ENCODE assay signal across 1 cellular context in the genomic region with DNA sequence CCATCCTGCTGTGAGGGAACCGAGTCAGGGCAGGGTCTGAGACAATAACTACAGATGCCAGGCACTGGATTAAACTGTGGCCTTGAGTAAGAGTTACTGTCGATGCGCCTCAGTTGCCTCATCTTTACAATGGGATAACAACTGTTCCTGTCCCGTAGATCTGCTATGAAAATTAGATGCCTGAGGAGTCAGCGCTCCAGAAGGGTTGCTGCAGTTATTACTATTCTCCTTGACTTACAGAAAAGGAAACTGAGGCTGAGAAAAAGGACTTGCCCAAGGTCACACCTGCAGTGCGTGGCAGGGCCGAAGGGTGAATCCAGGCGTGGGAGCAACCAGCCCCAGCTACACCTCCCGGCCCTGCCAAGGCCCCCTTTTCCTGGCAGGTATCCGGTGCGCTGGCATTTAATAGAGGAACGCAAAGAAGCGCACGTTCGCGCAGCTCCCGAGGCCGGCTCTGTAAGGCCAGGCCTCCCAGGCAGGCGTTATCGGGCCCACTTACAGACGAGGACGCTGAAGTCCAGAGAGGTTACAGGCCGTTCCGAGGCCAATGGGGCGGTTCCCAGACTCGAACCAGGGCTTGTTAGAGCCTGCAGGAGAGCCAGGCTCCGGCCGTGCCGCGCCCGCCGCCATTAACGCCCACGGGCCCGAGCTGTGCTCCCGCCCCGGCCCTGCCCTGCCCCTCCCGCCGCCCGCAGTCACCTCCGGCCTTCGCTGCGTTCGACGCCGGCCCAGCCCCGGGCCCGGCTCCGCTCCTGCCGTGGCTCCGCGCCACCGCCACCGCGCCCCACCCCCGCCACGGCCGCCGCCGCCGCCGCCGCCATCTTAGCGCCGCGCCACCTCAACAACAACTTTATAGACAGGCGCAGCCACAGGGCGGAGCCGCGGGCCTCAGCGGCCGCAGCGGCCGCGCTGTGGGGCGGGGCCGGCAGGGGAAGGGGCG.
TF ChIP-seq lines count a peak whose summit lies in the region.

TSS of gene C11orf68 (minus strand) at position 852 of the 940 bp plus-strand sequence. CDS start at position 821, 31 bp downstream.

TF ChIP-seq in K562, 482 proteins besides CTCF, POLR2A, EP300 and RAD21 (continued from another document and continues in another):
- TF ChIP-seq RERE (CRISPR knock-in tag; IDR thresholded peaks at IDR 0.05; ENCODE audit: borderline replicate concordance), result no peak
- TF ChIP-seq ZNF23 (CRISPR knock-in tag; IDR thresholded peaks at IDR 0.05), result no peak
- 0 out of 2 replicates have a peak, but pooled peaks have one; percentile 34 for TF ChIP-seq HBP1 (CRISPR knock-in tag; IDR thresholded peaks at IDR 0.05)
- 0 out of 2 replicates have a peak, but pooled peaks have one; percentile 20 for TF ChIP-seq SMARCE1 (IDR thresholded peaks at IDR 0.05)
- no peak for TF ChIP-seq PHB2 (IDR thresholded peaks at IDR 0.05; ENCODE audit: low read depth)
- 0 out of 2 replicates have a peak, but pooled peaks have one; percentile 25 for TF ChIP-seq CREB3 (tag; conservative IDR thresholded peaks at IDR 0.05; ENCODE audit: low read depth)
- TF ChIP-seq, protein P1, sequence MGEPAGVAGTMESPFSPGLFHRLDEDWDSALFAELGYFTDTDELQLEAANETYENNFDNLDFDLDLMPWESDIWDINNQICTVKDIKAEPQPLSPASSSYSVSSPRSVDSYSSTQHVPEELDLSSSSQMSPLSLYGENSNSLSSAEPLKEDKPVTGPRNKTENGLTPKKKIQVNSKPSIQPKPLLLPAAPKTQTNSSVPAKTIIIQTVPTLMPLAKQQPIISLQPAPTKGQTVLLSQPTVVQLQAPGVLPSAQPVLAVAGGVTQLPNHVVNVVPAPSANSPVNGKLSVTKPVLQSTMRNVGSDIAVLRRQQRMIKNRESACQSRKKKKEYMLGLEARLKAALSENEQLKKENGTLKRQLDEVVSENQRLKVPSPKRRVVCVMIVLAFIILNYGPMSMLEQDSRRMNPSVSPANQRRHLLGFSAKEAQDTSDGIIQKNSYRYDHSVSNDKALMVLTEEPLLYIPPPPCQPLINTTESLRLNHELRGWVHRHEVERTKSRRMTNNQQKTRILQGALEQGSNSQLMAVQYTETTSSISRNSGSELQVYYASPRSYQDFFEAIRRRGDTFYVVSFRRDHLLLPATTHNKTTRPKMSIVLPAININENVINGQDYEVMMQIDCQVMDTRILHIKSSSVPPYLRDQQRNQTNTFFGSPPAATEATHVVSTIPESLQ (CRISPR knock-in tag; IDR thresholded peaks at IDR 0.05), result no peak; the same call in 1 of the 2 replicates
- TF ChIP-seq ZNF592 (IDR thresholded peaks at IDR 0.05), result 0 out of 2 replicates have a peak, but pooled peaks have one; percentile 20
- no peak for TF ChIP-seq JUND (IDR thresholded peaks at IDR 0.05; ENCODE audit: borderline replicate concordance, low read depth, low read length)
- TF ChIP-seq JUND (tag; IDR thresholded peaks at IDR 0.05; ENCODE audit: borderline replicate concordance, low read depth, low read length), result no peak
- no peak; the same call in 1 of the 2 replicates for TF ChIP-seq CBX1 (IDR thresholded peaks at IDR 0.05; ENCODE audit: low read depth)
- TF ChIP-seq, protein P2, sequence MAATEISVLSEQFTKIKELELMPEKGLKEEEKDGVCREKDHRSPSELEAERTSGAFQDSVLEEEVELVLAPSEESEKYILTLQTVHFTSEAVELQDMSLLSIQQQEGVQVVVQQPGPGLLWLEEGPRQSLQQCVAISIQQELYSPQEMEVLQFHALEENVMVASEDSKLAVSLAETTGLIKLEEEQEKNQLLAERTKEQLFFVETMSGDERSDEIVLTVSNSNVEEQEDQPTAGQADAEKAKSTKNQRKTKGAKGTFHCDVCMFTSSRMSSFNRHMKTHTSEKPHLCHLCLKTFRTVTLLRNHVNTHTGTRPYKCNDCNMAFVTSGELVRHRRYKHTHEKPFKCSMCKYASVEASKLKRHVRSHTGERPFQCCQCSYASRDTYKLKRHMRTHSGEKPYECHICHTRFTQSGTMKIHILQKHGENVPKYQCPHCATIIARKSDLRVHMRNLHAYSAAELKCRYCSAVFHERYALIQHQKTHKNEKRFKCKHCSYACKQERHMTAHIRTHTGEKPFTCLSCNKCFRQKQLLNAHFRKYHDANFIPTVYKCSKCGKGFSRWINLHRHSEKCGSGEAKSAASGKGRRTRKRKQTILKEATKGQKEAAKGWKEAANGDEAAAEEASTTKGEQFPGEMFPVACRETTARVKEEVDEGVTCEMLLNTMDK (IDR thresholded peaks at IDR 0.05; ENCODE audit: borderline replicate concordance, insufficient read depth, low read depth, low read length, poor library complexity, severe bottlenecking), result no peak
- no peak for TF ChIP-seq XRCC5 (IDR thresholded peaks at IDR 0.05; ENCODE audit: low read depth, low read length)
- no peak for TF ChIP-seq KHSRP (IDR thresholded peaks at IDR 0.05)
- no peak for TF ChIP-seq GATAD2A (IDR thresholded peaks at IDR 0.05)
- no peak for TF ChIP-seq PHF21A (IDR thresholded peaks at IDR 0.05; ENCODE audit: borderline replicate concordance, low read depth)
- TF ChIP-seq CBFA2T3 (IDR thresholded peaks at IDR 0.05), result no peak
- no peak for TF ChIP-seq ZSCAN29 (IDR thresholded peaks at IDR 0.05)
- TF ChIP-seq SRSF3 (IDR thresholded peaks at IDR 0.05; ENCODE audit: insufficient read depth, low read length), result no peak
- TF ChIP-seq, protein P3, sequence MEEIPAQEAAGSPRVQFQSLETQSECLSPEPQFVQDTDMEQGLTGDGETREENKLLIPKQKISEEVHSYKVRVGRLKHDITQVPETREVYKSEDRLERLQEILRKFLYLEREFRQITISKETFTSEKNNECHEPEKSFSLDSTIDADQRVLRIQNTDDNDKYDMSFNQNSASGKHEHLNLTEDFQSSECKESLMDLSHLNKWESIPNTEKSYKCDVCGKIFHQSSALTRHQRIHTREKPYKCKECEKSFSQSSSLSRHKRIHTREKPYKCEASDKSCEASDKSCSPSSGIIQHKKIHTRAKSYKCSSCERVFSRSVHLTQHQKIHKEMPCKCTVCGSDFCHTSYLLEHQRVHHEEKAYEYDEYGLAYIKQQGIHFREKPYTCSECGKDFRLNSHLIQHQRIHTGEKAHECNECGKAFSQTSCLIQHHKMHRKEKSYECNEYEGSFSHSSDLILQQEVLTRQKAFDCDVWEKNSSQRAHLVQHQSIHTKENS (CRISPR knock-in tag; IDR thresholded peaks at IDR 0.05), result no peak
- no peak for TF ChIP-seq DPF2 (IDR thresholded peaks at IDR 0.05)
- no peak for TF ChIP-seq ATF7 (IDR thresholded peaks at IDR 0.05)
- TF ChIP-seq ZKSCAN1 (IDR thresholded peaks at IDR 0.05; ENCODE audit: low read depth, low read length), result peak; percentile 89
- no peak for TF ChIP-seq ZNF197 (CRISPR knock-in tag; IDR thresholded peaks at IDR 0.05; ENCODE audit: low read depth)
- no peak for TF ChIP-seq ZNF174 (CRISPR knock-in tag; IDR thresholded peaks at IDR 0.05)
- TF ChIP-seq ZNF263 (CRISPR knock-in tag; IDR thresholded peaks at IDR 0.05; ENCODE audit: borderline replicate concordance), result 0 out of 2 replicates have a peak, but pooled peaks have one; percentile 48
- TF ChIP-seq ZSCAN32 (CRISPR knock-in tag; IDR thresholded peaks at IDR 0.05), result no peak
- no peak for TF ChIP-seq FUS (optimal IDR thresholded peaks at IDR 0.05; ENCODE audit: low read depth, low read length)
- TF ChIP-seq SREBF2 (CRISPR knock-in tag; IDR thresholded peaks at IDR 0.05), result no peak
- peak; percentile 18; the same call in 1 of the 2 replicates for TF ChIP-seq TCF3 (CRISPR knock-in tag; IDR thresholded peaks at IDR 0.05)
- no peak for TF ChIP-seq DDX20 (tag; IDR thresholded peaks at IDR 0.05; ENCODE audit: low read depth)
- TF ChIP-seq PHF8 (IDR thresholded peaks at IDR 0.05; ENCODE audit: borderline replicate concordance, low read length), result peak; percentile 62; the same call in 1 of the 2 replicates
- TF ChIP-seq GABPB1 (CRISPR knock-in tag; IDR thresholded peaks at IDR 0.05), result peak; percentile 38; the same call in 1 of the 2 replicates
